In the genomic region with DNA sequence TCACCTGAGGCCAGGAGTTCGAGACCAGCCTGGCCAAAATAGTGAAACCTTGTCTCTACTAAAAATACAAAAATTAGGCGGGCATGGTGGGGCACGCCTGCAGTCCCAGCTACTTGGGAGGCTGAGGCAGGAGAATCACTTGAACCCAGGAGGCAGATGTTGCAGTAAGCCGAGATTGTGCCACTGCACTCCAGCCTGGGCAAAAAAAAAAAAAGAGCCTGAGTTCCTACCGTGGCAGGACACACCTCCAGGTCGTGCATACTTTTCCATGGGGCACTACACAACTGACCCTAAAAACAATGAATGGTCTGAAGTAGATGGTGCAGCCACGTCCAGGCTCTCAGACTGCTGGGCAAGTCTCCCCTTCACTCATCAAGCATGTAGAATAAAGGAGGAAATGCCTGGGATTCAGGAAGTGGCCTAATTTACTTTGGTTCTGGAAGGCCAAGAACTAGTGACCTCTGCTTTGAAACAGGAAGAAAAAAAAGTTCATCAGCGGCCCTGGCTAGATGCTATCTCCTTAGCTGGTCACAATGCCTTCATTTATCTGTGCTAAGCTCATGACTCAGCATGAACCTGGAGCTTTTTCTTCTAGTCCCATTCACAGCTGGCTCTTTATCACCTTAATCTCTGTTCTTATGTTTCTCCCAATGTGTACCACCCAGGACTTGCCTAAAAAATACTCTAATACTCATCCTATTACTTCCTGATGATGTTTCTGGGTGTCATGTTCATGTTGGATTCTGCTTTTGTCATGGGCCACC, we compare ENCODE assay signal across 17 cellular contexts. TPM values are rescaled to one million over a fixed set of nuclear protein-coding genes. Genes with fewer than 3 reads are reported as not detected.
DNase-seq lines count a peak whose midpoint lies in the region; ATAC-seq, FAIRE-seq and TF ChIP-seq lines count a peak whose summit lies in the region.
"Had no signal": no experiment of that assay in that cellular context is flagged by ENCODE, and none has a peak within 500 bp of the region (broad histone marks: within the 10 kb centered on the region; RNA-seq: fewer than 3 reads in every experiment).

No MANE protein-coding gene starts in this region.

- no peaks in the 10 kb centered on the region for H3K79me2 ChIP-seq in PC-3 (ENCODE audit: low read length)
- H3K79me2 ChIP-seq in neural progenitor cell (ENCODE audit: low read depth): no peaks in the 10 kb centered on the region

- H3K4me3 ChIP-seq in PC-3 (ENCODE audit: low read length) (no peak overlapping the region), neural progenitor cell (no peak overlapping the region)
- H3K4me3 ChIP-seq: BLaER1 treated with 17β-estradiol and CSF1 and Interleukin-3, amounts not matched to agents 10 nM and 100 nM had no signal

- FAIRE-seq in RCC 7860 (lab: Jason Lieb, UNC): no peak
- FAIRE-seq: GM18507, kidney had no signal

- peak; percentile 57 for DNase-seq in ELR (ENCODE audit: low read depth)
- DNase-seq in PC-3: peak; percentile 41
- peak; percentile 5 for DNase-seq in epithelial cell of prostate (ENCODE audit: low read depth, low spot score)
- DNase-seq in neural progenitor cell (ENCODE audit: low spot score): peak; percentile 10
- no peak for DNase-seq in RCC 7860 (ENCODE audit: low spot score)
- no peak for DNase-seq in NCI-H2107 (lab: John Stamatoyannopoulos, UW)
- DNase-seq: activated naive CD4-positive, alpha-beta T cell; effector CD8-positive, alpha-beta T cell; GDM1; H7; kidney; NCI-H2081; stimulated activated CD4-positive, alpha-beta T cell treated with anti-CD3 and anti-CD28 coated beads, Interleukin-1b, Interleukin-23, amount 100 ng/mL, for 48 hours had no signal

- no peaks in the 10 kb centered on the region for H3K27me3 Mint-ChIP-seq in neural progenitor cell (ENCODE audit: insufficient read depth, low read depth)

- POLR2A ChIA-PET in PC-3 (lab: Charles Lee; ENCODE audit: unreplicated experiment): no interaction called here

- no peaks in the 10 kb centered on the region for H3K9me2 ChIP-seq in PC-3 (replicated peaks; ENCODE audit: low read length)

- H3K9ac ChIP-seq in PC-3 (ENCODE audit: low read length): no peak overlapping the region
- H3K9ac ChIP-seq in neural progenitor cell: no peak overlapping the region
- H3K9ac ChIP-seq: BLaER1 treated with 17β-estradiol and CSF1 and Interleukin-3, amounts not matched to agents 10 nM and 100 nM had no signal

- no peak overlapping the region for H3K4me3 Mint-ChIP-seq in neural progenitor cell
- H3K4me3 Mint-ChIP-seq: type B pancreatic cell had no signal

- ATAC-seq in PC-3 (peak; percentile 15; the same call in 1 of the 2 replicates), GM18867 (IDR thresholded peaks at IDR 0.05; ENCODE audit: unreplicated experiment) (no peak)

- no peaks in the 10 kb centered on the region for H3K36me3 ChIP-seq in PC-3 (ENCODE audit: low read depth, low read length)
- no peaks in the 10 kb centered on the region for H3K36me3 ChIP-seq in neural progenitor cell
- H3K36me3 ChIP-seq: BLaER1 treated with 17β-estradiol and CSF1 and Interleukin-3, amounts not matched to agents 10 nM and 100 nM had no signal

- TF ChIP-seq CTCF in PC-3 (conservative IDR thresholded peaks at IDR 0.05; ENCODE audit: low read depth, low read length) (no peak), neural progenitor cell (IDR thresholded peaks at IDR 0.05) (no peak)

- intact Hi-C loops in PC-3 (cut with micrococcal nuclease): no loop called here

- BruUV-seq in PC-3 (replicated peaks; lab: Mats Ljungman, UMichigan): no TSS peak

- H3K9me3 ChIP-seq in PC-3 (ENCODE audit: low read length) (no peaks in the 10 kb centered on the region), neural progenitor cell (ENCODE audit: low read depth) (no peaks in the 10 kb centered on the region)
- H3K9me3 ChIP-seq: BLaER1 treated with 17β-estradiol and CSF1 and Interleukin-3, amounts not matched to agents 10 nM and 100 nM had no signal

- no peaks in the 10 kb centered on the region for H3K9me3 Mint-ChIP-seq in neural progenitor cell
- H3K9me3 Mint-ChIP-seq: type B pancreatic cell had no signal

- no peaks in the 10 kb centered on the region for H3K36me3 Mint-ChIP-seq in neural progenitor cell
- H3K36me3 Mint-ChIP-seq: type B pancreatic cell had no signal

- peaks cover under 1% of the 10 kb centered on the region; the same call in 1 of the 2 replicates for H3K27me3 ChIP-seq in PC-3 (ENCODE audit: low read length)
- H3K27me3 ChIP-seq in neural progenitor cell: peaks cover 23% of the 10 kb centered on the region
- H3K27me3 ChIP-seq: BLaER1 treated with 17β-estradiol and CSF1 and Interleukin-3, amounts not matched to agents 10 nM and 100 nM had no signal

- H3K27ac ChIP-seq in PC-3 (ENCODE audit: low read length) (no peak overlapping the region), epithelial cell of prostate (no peak overlapping the region), neural progenitor cell (no peak overlapping the region)
- H3K27ac ChIP-seq: BLaER1 treated with 17β-estradiol and CSF1 and Interleukin-3, amounts not matched to agents 10 nM and 100 nM had no signal

- CTCF ChIA-PET in PC-3 (lab: Charles Lee): no interaction called here

- H2AFZ ChIP-seq in PC-3 (ENCODE audit: low read length) (no peak overlapping the region), neural progenitor cell (replicated peaks) (no peak overlapping the region)

- H4K20me1 ChIP-seq in PC-3 (ENCODE audit: low read length): no peaks in the 10 kb centered on the region
- H4K20me1 ChIP-seq in neural progenitor cell (ENCODE audit: low read depth): no peaks in the 10 kb centered on the region
- H4K20me1 ChIP-seq: BLaER1 treated with 17β-estradiol and CSF1 and Interleukin-3, amounts not matched to agents 10 nM and 100 nM had no signal

- H3K4me1 Mint-ChIP-seq in neural progenitor cell: peaks cover 4% of the 10 kb centered on the region

- H3K4me2 ChIP-seq in PC-3 (ENCODE audit: low read length) (no peak overlapping the region), neural progenitor cell (no peak overlapping the region)
- H3K4me2 ChIP-seq: BLaER1 treated with 17β-estradiol and CSF1 and Interleukin-3, amounts not matched to agents 10 nM and 100 nM had no signal

- no peak overlapping the region for H3K27ac Mint-ChIP-seq in neural progenitor cell
- H3K27ac Mint-ChIP-seq: type B pancreatic cell had no signal

- H3K4me1 ChIP-seq in PC-3 (ENCODE audit: insufficient read depth, low read length) (no peaks in the 10 kb centered on the region; the same call in 1 of the 2 replicates), neural progenitor cell (peaks cover 5% of the 10 kb centered on the region)

- H3F3A ChIP-seq in PC-3 (ENCODE audit: low read length, unreplicated experiment) (no peaks in the 10 kb centered on the region), neural progenitor cell (ENCODE audit: low read depth) (no peaks in the 10 kb centered on the region)

RNA-seq across cellular contexts. Expression of gene OR6J1, which starts 55.8 kb away (rescaled TPM):
- total RNA-seq in PC-3 (2014; rRNA removed) (not detected in 2 replicates), neural progenitor cell (ENCODE audit: low replicate concordance) (not detected in 2 replicates)
- total RNA-seq: H7, kidney had no signal

Comparison
In these comparisons a context has a peak if more than half of its experiments do, and no peak if none do; other contexts are left out.
1. DNase-seq: peak in ELR (single experiment), PC-3 (single experiment), epithelial cell of prostate (single experiment) and neural progenitor cell (single experiment); none in RCC 7860 (single experiment) and NCI-H2107 (single experiment).